22 cellular contexts compared by ENCODE assay signal in the genomic region with DNA sequence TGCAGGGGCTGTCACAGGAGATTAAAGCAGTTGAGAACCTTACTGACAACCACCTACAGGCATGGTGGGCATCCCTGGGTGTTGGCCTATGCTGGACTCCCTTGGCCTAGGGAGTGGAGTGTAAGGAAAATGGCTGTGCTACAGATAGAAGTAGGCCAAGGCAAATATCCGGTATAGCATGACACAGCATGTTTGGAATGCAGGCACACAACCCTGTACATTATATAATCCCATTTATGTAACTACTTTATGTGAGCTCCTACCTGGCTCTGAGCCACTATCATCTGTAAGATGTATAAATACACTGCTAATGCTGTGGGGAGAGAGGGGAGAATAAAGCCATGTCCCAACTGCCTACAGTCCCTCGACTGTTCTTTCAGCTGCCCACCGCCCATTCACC. TPM values are rescaled to one million over a fixed set of nuclear protein-coding genes. Genes with fewer than 3 reads are reported as not detected.
"Had no signal": no experiment of that assay in that cellular context is flagged by ENCODE, and none has a peak within 500 bp of the region (broad histone marks: within the 10 kb centered on the region; RNA-seq: fewer than 3 reads in every experiment).

No MANE protein-coding gene starts in this region.

- H3K4me3 Mint-ChIP-seq: activated CD4-positive, alpha-beta T cell treated with anti-CD3 and anti-CD28 coated beads for 36 hours; activated naive CD8-positive, alpha-beta T cell treated with anti-CD3 and anti-CD28 coated beads, Interleukin-2, amount 10 ng/mL, durations not matched to agents 7 days and 5 days; immature natural killer cell; memory B cell; naive B cell; neural crest cell; T-helper 2 cell treated with Interferon-gamma antibody and Interleukin-4, amounts not matched to agents 5 μg/mL and 100 μg/mL, for 36 hours; WTC11 had no signal

- H3K27me3 ChIP-seq: body of pancreas, colonic mucosa, right atrium auricular region, thyroid gland had no signal

- ATAC-seq: activated CD4-positive, alpha-beta T cell treated with anti-CD3 and anti-CD28 coated beads for 36 hours; body of pancreas; left ventricle myocardium superior; mucosa of descending colon; WTC11 had no signal

- H3K9me3 Mint-ChIP-seq: memory B cell; T-helper 2 cell treated with Interferon-gamma antibody and Interleukin-4, amounts not matched to agents 5 μg/mL and 100 μg/mL, for 36 hours had no signal

- H3K27ac ChIP-seq: body of pancreas, colonic mucosa, right atrium auricular region, thyroid gland had no signal

- H3K27me3 Mint-ChIP-seq: activated CD4-positive, alpha-beta T cell treated with anti-CD3 and anti-CD28 coated beads for 36 hours; activated naive CD8-positive, alpha-beta T cell treated with anti-CD3 and anti-CD28 coated beads, Interleukin-2, amount 10 ng/mL, durations not matched to agents 7 days and 5 days; memory B cell; progenitor cell of endocrine pancreas had no signal

- DNase-seq: activated CD4-positive, alpha-beta T cell treated with anti-CD3 and anti-CD28 coated beads for 36 hours; activated CD4-positive, alpha-beta T cell treated with anti-CD3 and anti-CD28 coated beads, Interleukin-2, amount 50 U/mL, for 48 hours; activated naive CD4-positive, alpha-beta T cell; activated naive CD8-positive, alpha-beta T cell treated with anti-CD3 and anti-CD28 coated beads, Interleukin-2, amount 10 ng/mL, durations not matched to agents 7 days and 5 days; body of pancreas; central memory CD4-positive, alpha-beta T cell; colonic mucosa; immature natural killer cell; left ventricle myocardium superior; mucosa of descending colon; naive B cell; stimulated activated CD4-positive, alpha-beta T cell treated with anti-CD3 and anti-CD28 coated beads, Interleukin-12 subunit alpha, Interleukin-12 subunit beta, amount 100 ng/mL, for 4 hours; stimulated activated CD4-positive, alpha-beta T cell treated with anti-CD3 and anti-CD28 coated beads, Interleukin-1b, Interleukin-23, amount 100 ng/mL, for 48 hours; stimulated activated CD8-positive, alpha-beta memory T cell treated with anti-CD3 and anti-CD28 coated beads, Interleukin-4, amount 100 ng/mL, for 48 hours; stimulated activated naive CD4-positive, alpha-beta T cell; thyroid gland had no signal

- H3K36me3 ChIP-seq: colonic mucosa, right atrium auricular region, thyroid gland had no signal

- H3K4me1 ChIP-seq: body of pancreas, colonic mucosa, right atrium auricular region, thyroid gland had no signal

- H3K36me3 Mint-ChIP-seq: activated naive CD8-positive, alpha-beta T cell treated with anti-CD3 and anti-CD28 coated beads, Interleukin-2, amount 10 ng/mL, durations not matched to agents 7 days and 5 days; immature natural killer cell; memory B cell; naive B cell had no signal

- H3K4me3 ChIP-seq: body of pancreas, colonic mucosa, mucosa of descending colon, right atrium auricular region, thyroid gland had no signal

- H3K27ac Mint-ChIP-seq: activated CD4-positive, alpha-beta T cell treated with anti-CD3 and anti-CD28 coated beads for 36 hours; activated naive CD8-positive, alpha-beta T cell treated with anti-CD3 and anti-CD28 coated beads, Interleukin-2, amount 10 ng/mL, durations not matched to agents 7 days and 5 days; immature natural killer cell; memory B cell; naive B cell; progenitor cell of endocrine pancreas; T-helper 2 cell treated with Interferon-gamma antibody and Interleukin-4, amounts not matched to agents 5 μg/mL and 100 μg/mL, for 36 hours; WTC11 had no signal

- H3K9me3 ChIP-seq: body of pancreas, colonic mucosa, thyroid gland had no signal

- H3K4me1 Mint-ChIP-seq: activated CD4-positive, alpha-beta T cell treated with anti-CD3 and anti-CD28 coated beads for 36 hours; activated naive CD8-positive, alpha-beta T cell treated with anti-CD3 and anti-CD28 coated beads, Interleukin-2, amount 10 ng/mL, durations not matched to agents 7 days and 5 days; immature natural killer cell; memory B cell; naive B cell; neural crest cell; WTC11 had no signal

RNA-seq across cellular contexts. Expression of a gene that starts 38.7 kb away (rescaled TPM):
- total RNA-seq: activated CD4-positive, alpha-beta T cell treated with anti-CD3 and anti-CD28 coated beads for 36 hours; activated naive CD8-positive, alpha-beta T cell treated with anti-CD3 and anti-CD28 coated beads, Interleukin-2, amount 10 ng/mL, durations not matched to agents 7 days and 5 days; neural crest cell had no signal
